23 cellular contexts compared by ENCODE assay signal in genomic region chr13:46388846-46389245, GRCh38. TPM values are rescaled to one million over a fixed set of nuclear protein-coding genes. Genes with fewer than 3 reads are reported as not detected.
DNase-seq lines count a peak whose midpoint lies in the region; ATAC-seq and TF ChIP-seq lines count a peak whose summit lies in the region.
"Had no signal": no experiment of that assay in that cellular context is flagged by ENCODE, and none has a peak within 500 bp of the region (broad histone marks: within the 10 kb centered on the region; RNA-seq: fewer than 3 reads in every experiment).

No MANE protein-coding gene starts in this region.

- no peaks in the 10 kb centered on the region for H3K36me3 ChIP-seq in RWPE2 (ENCODE audit: low read depth)
- H3K36me3 ChIP-seq in spleen = no peaks in the 10 kb centered on the region
- no peaks in the 10 kb centered on the region for H3K36me3 ChIP-seq in heart left ventricle
- H3K36me3 ChIP-seq: BE2C, ovary, thyroid gland had no signal

- WGBS in spleen, 5 donors = 76 to 86% (median 84%) methylated on average over 3 of the region's 3 CpGs
- 73 to 87% (median 82%) methylated on average over 3 of the region's 3 CpGs for WGBS in heart left ventricle, 4 donors

- CTCF ChIA-PET in activated CD4-positive, alpha-beta memory T cell treated with anti-CD3 and anti-CD28 coated beads for 36 hours (lab: Charles Lee) = no interaction called here

- intact Hi-C loops in spleen (cut with DNase I; ENCODE audit: low total_unique reads) = no loop called here
- intact Hi-C loops in activated CD4-positive, alpha-beta memory T cell treated with anti-CD3 and anti-CD28 coated beads for 36 hours (cut with micrococcal nuclease) = no loop called here
- intact Hi-C loops in heart left ventricle (cut with DNase I) = no loop called here

- no peaks in the 10 kb centered on the region for H3K9me3 Mint-ChIP-seq in activated CD4-positive, alpha-beta memory T cell treated with anti-CD3 and anti-CD28 coated beads for 36 hours
- H3K9me3 Mint-ChIP-seq: activated T-helper 2 cell treated with anti-CD3 and anti-CD28 coated beads, Interferon-gamma antibody, Interleukin-2, Interleukin-4, amounts not matched to agents 10 μg/mL and 5 μg/mL and 100 μg/mL, durations not matched to agents 14 hours and 24 hours and 36 hours; H9 had no signal

- H3K9me3 ChIP-seq in RWPE2 (ENCODE audit: severe bottlenecking) = no peaks in the 10 kb centered on the region
- no peaks in the 10 kb centered on the region for H3K9me3 ChIP-seq in spleen
- H3K9me3 ChIP-seq in heart left ventricle = no peaks in the 10 kb centered on the region
- H3K9me3 ChIP-seq: BE2C, ovary, thyroid gland had no signal

- ATAC-seq in RWPE2 (ENCODE audit: low read depth) (peak; percentile 49), heart left ventricle (no peak), HG02610 (IDR thresholded peaks at IDR 0.05; ENCODE audit: unreplicated experiment) (no peak)

- TF ChIP-seq CTCF in GM12875 (IDR thresholded peaks at IDR 0.05; ENCODE audit: borderline replicate concordance, insufficient read depth, low read depth, low read length) = no peak
- TF ChIP-seq CTCF in RWPE2 (IDR thresholded peaks at IDR 0.05; ENCODE audit: poor library complexity, severe bottlenecking) = no peak
- no peak for TF ChIP-seq CTCF in epithelial cell of esophagus (IDR thresholded peaks at IDR 0.05; ENCODE audit: insufficient read depth, low read depth, low read length, missing control alignments)
- TF ChIP-seq CTCF in spleen (IDR thresholded peaks at IDR 0.05 in 8 of 11, conservative IDR thresholded peaks at IDR 0.05 in 3 of 11) = no peak
- no peak for TF ChIP-seq CTCF in heart left ventricle (IDR thresholded peaks at IDR 0.05)

- H3K4me3 ChIP-seq in GM12875 (ENCODE audit: low read depth, low read length) (peak overlapping the region; percentile 5), RWPE2 (ENCODE audit: severe bottlenecking) (no peak overlapping the region), epithelial cell of esophagus (ENCODE audit: low read length) (no peak overlapping the region), spleen (no peak overlapping the region), heart left ventricle (no peak overlapping the region)
- H3K4me3 ChIP-seq: ovary, thyroid gland had no signal

- H3K27me3 ChIP-seq in RWPE2 (ENCODE audit: insufficient read depth, poor library complexity, severe bottlenecking) (no peaks in the 10 kb centered on the region), spleen (replicated peaks in 1 of 7) (peaks cover 0 to 38% (median 17%) of the 10 kb centered on the region in 7 donors), heart left ventricle (peaks cover 11 to 48% (median 20%) of the 10 kb centered on the region in 9 donors)
- H3K27me3 ChIP-seq: ovary, thyroid gland had no signal

- H3K27me3 Mint-ChIP-seq in activated CD4-positive, alpha-beta memory T cell treated with anti-CD3 and anti-CD28 coated beads for 36 hours = peaks cover 29% of the 10 kb centered on the region

- no peak overlapping the region for H3K27ac Mint-ChIP-seq in activated CD4-positive, alpha-beta memory T cell treated with anti-CD3 and anti-CD28 coated beads for 36 hours
- H3K27ac Mint-ChIP-seq: activated T-helper 2 cell treated with anti-CD3 and anti-CD28 coated beads, Interferon-gamma antibody, Interleukin-2, Interleukin-4, amounts not matched to agents 10 μg/mL and 5 μg/mL and 100 μg/mL, durations not matched to agents 14 hours and 24 hours and 36 hours; H9 had no signal

- POLR2A ChIA-PET in activated CD4-positive, alpha-beta memory T cell treated with anti-CD3 and anti-CD28 coated beads for 36 hours (lab: Charles Lee) = no interaction called here

- no peaks in the 10 kb centered on the region for H3K36me3 Mint-ChIP-seq in activated CD4-positive, alpha-beta memory T cell treated with anti-CD3 and anti-CD28 coated beads for 36 hours

- peaks cover 15% of the 10 kb centered on the region for H3K4me1 ChIP-seq in RWPE2 (ENCODE audit: insufficient read depth, poor library complexity, severe bottlenecking)
- peaks cover 9 to 90% (median 43%) of the 10 kb centered on the region in 6 donors for H3K4me1 ChIP-seq in spleen
- peaks cover 0 to 37% (median 1%) of the 10 kb centered on the region in 12 donors for H3K4me1 ChIP-seq in heart left ventricle
- H3K4me1 ChIP-seq: BE2C had no signal

- no peak overlapping the region for H3K4me3 Mint-ChIP-seq in activated CD4-positive, alpha-beta memory T cell treated with anti-CD3 and anti-CD28 coated beads for 36 hours

- TF ChIP-seq POLR2A in spleen (IDR thresholded peaks at IDR 0.05) = no peak
- no peak for TF ChIP-seq POLR2A in heart left ventricle (IDR thresholded peaks at IDR 0.05)

- DNase-seq in RWPE2 (ENCODE audit: low spot score) = no peak
- DNase-seq in epithelial cell of esophagus (ENCODE audit: low read depth) = peak; percentile 29
- DNase-seq in spleen = no peak
- DNase-seq in activated CD4-positive, alpha-beta memory T cell treated with anti-CD3 and anti-CD28 coated beads for 36 hours = no peak
- DNase-seq in NCI-H2029 (lab: John Stamatoyannopoulos, UW) = no peak
- no peak for DNase-seq in heart left ventricle
- DNase-seq: activated CD8-positive, alpha-beta memory T cell treated with anti-CD3 and anti-CD28 coated beads for 24 hours; BE2C; cerebellar nuclear complex; GF-D8; H9; hypothalamus; Kasumi-1; midbrain; NCI-H1417 treated with DMSO at 0.1 percent for 48 hours; NCI-H345; ovary; stimulated activated CD4-positive, alpha-beta T cell treated with anti-CD3 and anti-CD28 coated beads, Interleukin-4, amount 100 ng/mL, for 1 hour; T-helper 2 cell; thyroid gland had no signal

- H3K27ac ChIP-seq in RWPE2 (ENCODE audit: poor library complexity, severe bottlenecking) (peak overlapping the region; percentile 45), spleen (peak overlapping the region in 6 of 8 donors; percentile 78 to 90 (median 84)), heart left ventricle (peak overlapping the region in 1 of 12 donors; percentile 83)
- H3K27ac ChIP-seq: ovary had no signal

- peaks cover 25% of the 10 kb centered on the region for H3K4me1 Mint-ChIP-seq in activated CD4-positive, alpha-beta memory T cell treated with anti-CD3 and anti-CD28 coated beads for 36 hours (ENCODE audit: low read depth)

RNA-seq across cellular contexts. Expression of gene RUBCNL, which starts 1.8 kb away (rescaled TPM):
- total RNA-seq in spleen = 10 to 100 TPM; 40.0 to 77.2 (median 51.7) TPM
- polyA plus RNA-seq in spleen = 10 to 100 TPM; 28.9 to 47.9 (median 32.3) TPM
- total RNA-seq in activated CD4-positive, alpha-beta memory T cell treated with anti-CD3 and anti-CD28 coated beads for 36 hours = under 1 TPM; 0.73 to 0.74 TPM
- total RNA-seq in heart left ventricle = 1 to 10 TPM in 2 of 9 donors, under 1 TPM in 6, not detected in 1; 0.25 to 5.9 (median 0.51) TPM
- polyA plus RNA-seq in heart left ventricle = under 1 TPM; 0.29 to 0.42 TPM

Comparison
In these comparisons a context has a peak if more than half of its experiments do, and no peak if none do; other contexts are left out.
1. RNA of gene RUBCNL, which starts 1.8 kb away (total RNA-seq): 40.0 to 77.2 TPM in spleen; 0.73 to 0.74 TPM in activated CD4-positive, alpha-beta memory T cell treated with anti-CD3 and anti-CD28 coated beads for 36 hours and 0.25 to 5.9 TPM in heart left ventricle; every median in the first group is over 4 times any median in the second.